ENCODE assay signal across 3 cellular contexts in the genomic region with DNA sequence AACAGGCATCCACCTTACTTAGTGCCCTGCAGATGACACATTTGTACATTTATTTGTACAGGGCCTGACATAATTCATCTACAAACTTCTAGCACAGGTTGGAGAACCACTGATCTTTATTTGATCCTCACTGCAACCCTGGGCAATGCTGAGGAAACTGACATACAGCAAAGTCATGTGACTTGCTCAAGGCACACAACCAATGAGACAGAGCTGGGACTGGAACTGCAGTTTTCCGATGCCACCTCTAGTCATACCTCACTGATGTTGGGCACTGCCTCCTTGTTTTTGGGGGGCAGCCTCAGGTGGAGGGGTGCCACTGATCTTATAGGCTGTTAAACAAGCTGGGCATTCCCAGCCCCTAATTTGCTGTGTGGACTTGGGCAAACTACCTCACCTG.
A peak's percentile ranks its signal among the peaks of the same experiment; 100 is the strongest.
TF ChIP-seq lines count a peak whose summit lies in the region.

No MANE protein-coding gene starts in this region.

TF ChIP-seq in HCT116, 20 proteins besides CTCF, POLR2A, EP300 and RAD21:
- TF ChIP-seq JUND (IDR thresholded peaks at IDR 0.05) (no peak), CEBPB (IDR thresholded peaks at IDR 0.05; ENCODE audit: low read depth) (no peak), SRF (IDR thresholded peaks at IDR 0.05; ENCODE audit: low read depth) (no peak), FOSL1 (IDR thresholded peaks at IDR 0.05; ENCODE audit: low read depth) (no peak), SIN3A (IDR thresholded peaks at IDR 0.05; ENCODE audit: low read depth) (no peak), ZNF274 (IDR thresholded peaks at IDR 0.05; ENCODE audit: low read depth, low read length) (no peak), TCF7L2 (IDR thresholded peaks at IDR 0.05; ENCODE audit: borderline replicate concordance, extremely low read depth, insufficient read depth, insufficient read length) (no peak), EGR1 (IDR thresholded peaks at IDR 0.05; ENCODE audit: low read depth) (no peak), EZH2phosphoT487 (IDR thresholded peaks at IDR 0.05; ENCODE audit: borderline replicate concordance) (no peak), EZH2 (IDR thresholded peaks at IDR 0.05) (no peak), POLR2AphosphoS5 (IDR thresholded peaks at IDR 0.05; ENCODE audit: low read depth, low read length) (no peak), ELF1 (IDR thresholded peaks at IDR 0.05; ENCODE audit: borderline replicate concordance, low read depth) (no peak), YY1 (IDR thresholded peaks at IDR 0.05; ENCODE audit: extremely low read depth, insufficient replicate concordance, low read depth, low read length) (no peak), ZFX (IDR thresholded peaks at IDR 0.05) (no peak), CBX3 (IDR thresholded peaks at IDR 0.05; ENCODE audit: low read depth) (no peak), SP1 (IDR thresholded peaks at IDR 0.05; ENCODE audit: low read depth) (no peak)
- TF ChIP-seq, protein P1, sequence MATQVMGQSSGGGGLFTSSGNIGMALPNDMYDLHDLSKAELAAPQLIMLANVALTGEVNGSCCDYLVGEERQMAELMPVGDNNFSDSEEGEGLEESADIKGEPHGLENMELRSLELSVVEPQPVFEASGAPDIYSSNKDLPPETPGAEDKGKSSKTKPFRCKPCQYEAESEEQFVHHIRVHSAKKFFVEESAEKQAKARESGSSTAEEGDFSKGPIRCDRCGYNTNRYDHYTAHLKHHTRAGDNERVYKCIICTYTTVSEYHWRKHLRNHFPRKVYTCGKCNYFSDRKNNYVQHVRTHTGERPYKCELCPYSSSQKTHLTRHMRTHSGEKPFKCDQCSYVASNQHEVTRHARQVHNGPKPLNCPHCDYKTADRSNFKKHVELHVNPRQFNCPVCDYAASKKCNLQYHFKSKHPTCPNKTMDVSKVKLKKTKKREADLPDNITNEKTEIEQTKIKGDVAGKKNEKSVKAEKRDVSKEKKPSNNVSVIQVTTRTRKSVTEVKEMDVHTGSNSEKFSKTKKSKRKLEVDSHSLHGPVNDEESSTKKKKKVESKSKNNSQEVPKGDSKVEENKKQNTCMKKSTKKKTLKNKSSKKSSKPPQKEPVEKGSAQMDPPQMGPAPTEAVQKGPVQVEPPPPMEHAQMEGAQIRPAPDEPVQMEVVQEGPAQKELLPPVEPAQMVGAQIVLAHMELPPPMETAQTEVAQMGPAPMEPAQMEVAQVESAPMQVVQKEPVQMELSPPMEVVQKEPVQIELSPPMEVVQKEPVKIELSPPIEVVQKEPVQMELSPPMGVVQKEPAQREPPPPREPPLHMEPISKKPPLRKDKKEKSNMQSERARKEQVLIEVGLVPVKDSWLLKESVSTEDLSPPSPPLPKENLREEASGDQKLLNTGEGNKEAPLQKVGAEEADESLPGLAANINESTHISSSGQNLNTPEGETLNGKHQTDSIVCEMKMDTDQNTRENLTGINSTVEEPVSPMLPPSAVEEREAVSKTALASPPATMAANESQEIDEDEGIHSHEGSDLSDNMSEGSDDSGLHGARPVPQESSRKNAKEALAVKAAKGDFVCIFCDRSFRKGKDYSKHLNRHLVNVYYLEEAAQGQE (IDR thresholded peaks at IDR 0.05; ENCODE audit: low read depth) = no peak
- TF ChIP-seq, protein P2, sequence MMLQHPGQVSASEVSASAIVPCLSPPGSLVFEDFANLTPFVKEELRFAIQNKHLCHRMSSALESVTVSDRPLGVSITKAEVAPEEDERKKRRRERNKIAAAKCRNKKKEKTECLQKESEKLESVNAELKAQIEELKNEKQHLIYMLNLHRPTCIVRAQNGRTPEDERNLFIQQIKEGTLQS (IDR thresholded peaks at IDR 0.05) = no peak
- TF ChIP-seq, protein P3, sequence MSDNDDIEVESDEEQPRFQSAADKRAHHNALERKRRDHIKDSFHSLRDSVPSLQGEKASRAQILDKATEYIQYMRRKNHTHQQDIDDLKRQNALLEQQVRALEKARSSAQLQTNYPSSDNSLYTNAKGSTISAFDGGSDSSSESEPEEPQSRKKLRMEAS (IDR thresholded peaks at IDR 0.05) = no peak

TF ChIP-seq in WTC11, 78 proteins besides CTCF, POLR2A, EP300 and RAD21:
- TF ChIP-seq, protein P4, sequence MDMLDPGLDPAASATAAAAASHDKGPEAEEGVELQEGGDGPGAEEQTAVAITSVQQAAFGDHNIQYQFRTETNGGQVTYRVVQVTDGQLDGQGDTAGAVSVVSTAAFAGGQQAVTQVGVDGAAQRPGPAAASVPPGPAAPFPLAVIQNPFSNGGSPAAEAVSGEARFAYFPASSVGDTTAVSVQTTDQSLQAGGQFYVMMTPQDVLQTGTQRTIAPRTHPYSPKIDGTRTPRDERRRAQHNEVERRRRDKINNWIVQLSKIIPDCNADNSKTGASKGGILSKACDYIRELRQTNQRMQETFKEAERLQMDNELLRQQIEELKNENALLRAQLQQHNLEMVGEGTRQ (CRISPR knock-in tag; IDR thresholded peaks at IDR 0.05) = peak; percentile 32; the same call in 1 of the 2 replicates
- TF ChIP-seq EMX1 (CRISPR knock-in tag; IDR thresholded peaks at IDR 0.05) = no peak

TF ChIP-seq in H1, 55 proteins besides CTCF, POLR2A, EP300 and RAD21:
- TF ChIP-seq POLR2AphosphoS5 (IDR thresholded peaks at IDR 0.05; ENCODE audit: low read depth, low read length) = no peak
- no peak for TF ChIP-seq SP1 (IDR thresholded peaks at IDR 0.05; ENCODE audit: low read depth, low read length)
- no peak for TF ChIP-seq EZH2 (IDR thresholded peaks at IDR 0.05; ENCODE audit: low read depth, low read length, severe bottlenecking)
- TF ChIP-seq, protein P5, sequence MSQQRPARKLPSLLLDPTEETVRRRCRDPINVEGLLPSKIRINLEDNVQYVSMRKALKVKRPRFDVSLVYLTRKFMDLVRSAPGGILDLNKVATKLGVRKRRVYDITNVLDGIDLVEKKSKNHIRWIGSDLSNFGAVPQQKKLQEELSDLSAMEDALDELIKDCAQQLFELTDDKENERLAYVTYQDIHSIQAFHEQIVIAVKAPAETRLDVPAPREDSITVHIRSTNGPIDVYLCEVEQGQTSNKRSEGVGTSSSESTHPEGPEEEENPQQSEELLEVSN (IDR thresholded peaks at IDR 0.05) = no peak
- TF ChIP-seq TCF12 (IDR thresholded peaks at IDR 0.05; ENCODE audit: low read depth, low read length) = no peak
- TF ChIP-seq, protein P2 (IDR thresholded peaks at IDR 0.05; ENCODE audit: insufficient read depth, low read depth, low read length) = no peak
- no peak for TF ChIP-seq EGR1 (IDR thresholded peaks at IDR 0.05; ENCODE audit: borderline replicate concordance, low read depth, low read length)
- TF ChIP-seq RNF2 (IDR thresholded peaks at IDR 0.05; ENCODE audit: borderline replicate concordance, low read depth, low read length, missing control alignments, poor library complexity, severe bottlenecking) = no peak
- no peak for TF ChIP-seq HDAC6 (IDR thresholded peaks at IDR 0.05; ENCODE audit: low read depth, low read length)
- no peak for TF ChIP-seq RXRA (IDR thresholded peaks at IDR 0.05; ENCODE audit: insufficient read depth, low read depth, low read length)
- no peak for TF ChIP-seq TEAD4 (IDR thresholded peaks at IDR 0.05; ENCODE audit: low read depth, low read length)
- TF ChIP-seq TAF1 (IDR thresholded peaks at IDR 0.05; ENCODE audit: low read depth, low read length) = no peak
- TF ChIP-seq MAFK (IDR thresholded peaks at IDR 0.05; ENCODE audit: low read depth, low read length) = no peak
- no peak for TF ChIP-seq BCL11A (IDR thresholded peaks at IDR 0.05; ENCODE audit: low read depth in 2 of 2, low read length in 2 of 2)
- no peak for TF ChIP-seq CEBPB (IDR thresholded peaks at IDR 0.05; ENCODE audit: low read depth, low read length)
- TF ChIP-seq SAP30 (IDR thresholded peaks at IDR 0.05; ENCODE audit: insufficient read depth, insufficient replicate concordance, low read length) = no peak
- no peak for TF ChIP-seq CHD1 (IDR thresholded peaks at IDR 0.05; ENCODE audit: low read depth, low read length)
- no peak for TF ChIP-seq GTF2F1 (IDR thresholded peaks at IDR 0.05; ENCODE audit: borderline replicate concordance, low read depth, low read length)
- TF ChIP-seq, protein P3 (IDR thresholded peaks at IDR 0.05) = no peak
